ENCODE assay signal across 1 cellular context in genomic region chr16:5110933-5111332, GRCh38. TPM values are rescaled to one million over a fixed set of nuclear protein-coding genes. Genes with fewer than 3 reads are reported as not detected.
"Had no signal": no experiment of that assay in that cellular context is flagged by ENCODE, and none has a peak within 500 bp of the region (broad histone marks: within the 10 kb centered on the region; RNA-seq: fewer than 3 reads in every experiment).

No MANE protein-coding gene starts in this region.

RNA-seq across cellular contexts. Expression of gene C16orf89, which starts 45.2 kb away (rescaled TPM):
- total RNA-seq: HT-29 had no signal
